Comparison of ENCODE assay signal across 16 cellular contexts in the genomic region with DNA sequence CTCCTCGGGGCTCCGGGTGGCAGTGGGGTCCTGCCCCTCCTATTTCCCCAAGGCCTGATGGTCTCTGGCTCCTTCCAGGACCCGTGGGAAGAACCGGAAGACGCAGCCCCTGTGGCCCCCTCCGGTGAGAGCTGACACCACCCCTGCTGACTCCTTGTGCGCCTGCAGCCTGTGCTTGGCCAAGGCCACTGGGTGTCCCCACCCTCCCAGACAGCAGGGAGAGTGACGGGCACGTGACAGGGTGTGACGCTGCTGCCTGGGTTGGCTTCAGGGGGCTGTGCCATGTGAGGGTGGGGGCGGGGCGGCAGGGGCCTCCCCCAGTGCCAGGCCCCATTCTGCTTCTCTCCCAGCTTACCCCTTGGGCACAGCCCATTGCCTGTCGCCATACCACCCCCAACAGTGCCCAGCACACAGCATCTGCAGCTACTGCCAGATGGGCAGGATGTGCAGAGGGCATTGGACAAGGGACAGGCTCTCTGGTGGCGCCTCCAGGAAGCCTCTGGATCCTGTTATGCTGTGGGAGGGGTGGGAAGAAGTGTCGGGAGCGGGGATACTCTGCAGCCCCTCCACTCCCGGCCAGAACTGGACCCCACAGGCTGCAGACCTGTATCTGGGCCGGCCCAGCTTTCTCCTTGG. TPM values are rescaled to one million over a fixed set of nuclear protein-coding genes. Genes with fewer than 3 reads are reported as not detected.
DNase-seq lines count a peak whose midpoint lies in the region; FAIRE-seq and TF ChIP-seq lines count a peak whose summit lies in the region.
"Had no signal": no experiment of that assay in that cellular context is flagged by ENCODE, and none has a peak within 500 bp of the region (broad histone marks: within the 10 kb centered on the region; RNA-seq: fewer than 3 reads in every experiment).

No MANE protein-coding gene starts in this region.

- H3K4me1 Mint-ChIP-seq in Calu3 (ENCODE audit: low read depth, unreplicated experiment) = peaks cover 16% of the 10 kb centered on the region
- H3K4me1 Mint-ChIP-seq in T-helper 2 cell treated with Interferon-gamma antibody and Interleukin-4, amounts not matched to agents 5 μg/mL and 100 μg/mL, for 36 hours (ENCODE audit: low read depth) = no peaks in the 10 kb centered on the region

- H3K27me3 Mint-ChIP-seq in Calu3 (ENCODE audit: unreplicated experiment) = peaks cover 26% of the 10 kb centered on the region
- H3K27me3 Mint-ChIP-seq in T-helper 2 cell treated with Interferon-gamma antibody and Interleukin-4, amounts not matched to agents 5 μg/mL and 100 μg/mL, for 36 hours (ENCODE audit: low read depth) = no peaks in the 10 kb centered on the region
- H3K27me3 Mint-ChIP-seq: stimulated activated naive CD8-positive, alpha-beta T cell treated with anti-CD3 and anti-CD28 coated beads, Interleukin-15, Interleukin-2, amounts not matched to agents 100 ng/mL and 50 ng/mL, for 24 hours had no signal

- H3K9me3 Mint-ChIP-seq in Calu3 (ENCODE audit: low read depth, unreplicated experiment) = no peaks in the 10 kb centered on the region
- no peaks in the 10 kb centered on the region for H3K9me3 Mint-ChIP-seq in T-helper 2 cell treated with Interferon-gamma antibody and Interleukin-4, amounts not matched to agents 5 μg/mL and 100 μg/mL, for 36 hours
- H3K9me3 Mint-ChIP-seq: neural crest cell; stimulated activated naive CD8-positive, alpha-beta T cell treated with anti-CD3 and anti-CD28 coated beads, Interleukin-15, Interleukin-2, amounts not matched to agents 100 ng/mL and 50 ng/mL, for 24 hours; WTC11 had no signal

- BruUV-seq in Calu3 (replicated peaks; lab: Mats Ljungman, UMichigan) = no TSS peak

- peak; percentile 88 for FAIRE-seq in HTR-8/SVneo (lab: Jason Lieb, UNC)

- peak; percentile 51 for DNase-seq in Calu3
- DNase-seq in HTR-8/SVneo (ENCODE audit: insufficient read length, low spot score) = no peak
- DNase-seq in anterior cingulate cortex (lab: John Stamatoyannopoulos, UW) = peak in 30 of 58 donors; percentile 12 to 57 (median 26)
- DNase-seq in nucleus accumbens (lab: John Stamatoyannopoulos, UW) = peak in 31 of 56 donors; percentile 12 to 68 (median 31)
- no peak for DNase-seq in T-helper 2 cell treated with Interferon-gamma antibody and Interleukin-4, amounts not matched to agents 5 μg/mL and 100 μg/mL, for 36 hours (ENCODE audit: low spot score)
- DNase-seq in NCI-H1092 treated with DMSO at 0.1 percent for 48 hours (lab: John Stamatoyannopoulos, UW) = no peak
- no peak for DNase-seq in NCI-H2227 (lab: John Stamatoyannopoulos, UW; ENCODE audit: unreplicated experiment)
- DNase-seq: COR-L47, NCI-H187, NCI-H774, sigmoid colon had no signal

- CTCF ChIA-PET in Calu3 (lab: Charles Lee) = interaction anchor here (1.0 to 1.5 kb wide), 2 partner anchors 14 to 16 kb away, joined by 3 to 5 read pairs; no protein-coding TSS in a partner anchor

- TF ChIP-seq CTCF in Calu3 (IDR thresholded peaks at IDR 0.05; ENCODE audit: unreplicated experiment) = no peak

- peaks cover 9% of the 10 kb centered on the region for H3K36me3 Mint-ChIP-seq in Calu3 (ENCODE audit: insufficient read depth, unreplicated experiment)
- no peaks in the 10 kb centered on the region for H3K36me3 Mint-ChIP-seq in T-helper 2 cell treated with Interferon-gamma antibody and Interleukin-4, amounts not matched to agents 5 μg/mL and 100 μg/mL, for 36 hours (ENCODE audit: low read depth)
- H3K36me3 Mint-ChIP-seq: WTC11 had no signal

- H3K27ac Mint-ChIP-seq in Calu3 (ENCODE audit: unreplicated experiment) = no peak overlapping the region
- no peak overlapping the region for H3K27ac Mint-ChIP-seq in T-helper 2 cell treated with Interferon-gamma antibody and Interleukin-4, amounts not matched to agents 5 μg/mL and 100 μg/mL, for 36 hours
- H3K27ac Mint-ChIP-seq: stimulated activated naive CD8-positive, alpha-beta T cell treated with anti-CD3 and anti-CD28 coated beads, Interleukin-15, Interleukin-2, amounts not matched to agents 100 ng/mL and 50 ng/mL, for 24 hours; WTC11 had no signal

- intact Hi-C loops in Calu3 (cut with micrococcal nuclease; ENCODE audit: unreplicated experiment) = no loop called here

- H3K4me3 Mint-ChIP-seq in Calu3 (ENCODE audit: low read depth, unreplicated experiment) = no peak overlapping the region
- H3K4me3 Mint-ChIP-seq in T-helper 2 cell treated with Interferon-gamma antibody and Interleukin-4, amounts not matched to agents 5 μg/mL and 100 μg/mL, for 36 hours = no peak overlapping the region
- H3K4me3 Mint-ChIP-seq: neural crest cell; stimulated activated naive CD8-positive, alpha-beta T cell treated with anti-CD3 and anti-CD28 coated beads, Interleukin-15, Interleukin-2, amounts not matched to agents 100 ng/mL and 50 ng/mL, for 24 hours; WTC11 had no signal

RNA-seq across cellular contexts. Expression of a gene that starts 2.9 kb away (rescaled TPM):
- total RNA-seq in Calu3 (2022) = 0.26 TPM in 1 of 2 replicates, not detected in the other
- total RNA-seq: left lobe of liver had no signal

RNA-seq across cellular contexts. Expression of a gene that starts 15.7 kb away (rescaled TPM):
- not detected in 2 replicates for total RNA-seq in Calu3 (2022)
- total RNA-seq: left lobe of liver had no signal

RNA-seq across cellular contexts. Expression of a gene that starts 22.7 kb away (rescaled TPM):
- 93.4 and 94.4 TPM in 2 replicates for total RNA-seq in Calu3 (2022)

RNA-seq across cellular contexts. Expression of a gene that starts 34.0 kb away (rescaled TPM):
- 127 and 146 TPM in 2 replicates for total RNA-seq in Calu3 (2022)

RNA-seq across cellular contexts. Expression of a gene that starts 54.4 kb away (rescaled TPM):
- total RNA-seq in Calu3 (2022) = 0.44 TPM in 1 of 2 replicates, not detected in the other
- total RNA-seq: epithelial cell of proximal tubule, left lobe of liver, sigmoid colon had no signal

Comparison
In these comparisons a context has a peak if more than half of its experiments do, and no peak if none do; other contexts are left out.
1. DNase-seq: peak in Calu3 (single experiment), anterior cingulate cortex (30 of 58) and nucleus accumbens (31 of 56); none in HTR-8/SVneo (single experiment), T-helper 2 cell treated with Interferon-gamma antibody and Interleukin-4, amounts not matched to agents 5 μg/mL and 100 μg/mL, for 36 hours (single experiment), NCI-H1092 treated with DMSO at 0.1 percent for 48 hours (single experiment) and NCI-H2227 (single experiment).